ENCODE assay signal across 8 cellular contexts in genomic region chr9:34651876-34652602, GRCh38. TPM values are rescaled to one million over a fixed set of nuclear protein-coding genes. Genes with fewer than 3 reads are reported as not detected.
DNase-seq lines count a peak whose midpoint lies in the region; ATAC-seq and TF ChIP-seq lines count a peak whose summit lies in the region.

Gene IL11RA, plus strand, starts transcription at chr9:34652185. Its CDS starts 3,033 bp downstream, at chr9:34655218.

- ATAC-seq in activated T-cell treated with anti-CD3 and anti-CD28 coated beads, Interleukin-2, amount 50 U/mL, for 4 hours, result peak; percentile 85 to 86
- ATAC-seq in GM21825 (IDR thresholded peaks at IDR 0.05; ENCODE audit: unreplicated experiment), result no peak

- H3K27me3 Mint-ChIP-seq in activated T-cell treated with anti-CD3 and anti-CD28 coated beads, Interleukin-2, amount 50 U/mL, for 4 hours (ENCODE audit: low read depth), result no peaks in the 10 kb centered on the region

- peaks cover 46% of the 10 kb centered on the region for H3K4me1 Mint-ChIP-seq in activated T-cell treated with anti-CD3 and anti-CD28 coated beads, Interleukin-2, amount 50 U/mL, for 4 hours (ENCODE audit: low read depth)

- peak within 1 kb of the TSS; percentile 10 to 57 for H3K9ac ChIP-seq in mucosa of rectum (ENCODE audit: low read depth in 1 of 2, low read length in 2 of 2)
- H3K9ac ChIP-seq in subcutaneous abdominal adipose tissue (ENCODE audit: low read length in 5 of 5), result peak within 1 kb of the TSS; percentile 17 to 82 (median 74)

- H3K9me3 ChIP-seq in mucosa of rectum (ENCODE audit: control insufficient read depth in 2 of 2, low read length in 2 of 2), result no peaks in the 10 kb centered on the region
- H3K9me3 ChIP-seq in subcutaneous abdominal adipose tissue (ENCODE audit: control insufficient read depth in 5 of 5, low read length in 5 of 5), result no peaks in the 10 kb centered on the region

- TF ChIP-seq CTCF in fibroblast of mammary gland (conservative IDR thresholded peaks at IDR 0.05; ENCODE audit: control insufficient read depth, insufficient read depth, low read depth, low read length), result no peak

- H3K27me3 ChIP-seq in mucosa of rectum (ENCODE audit: control insufficient read depth in 2 of 2, insufficient read depth in 2 of 2, low read length in 2 of 2) (no peaks in the 10 kb centered on the region), subcutaneous abdominal adipose tissue (ENCODE audit: control insufficient read depth in 5 of 5, insufficient read depth in 4 of 5, low read length in 5 of 5) (no peaks in the 10 kb centered on the region)

- H3K9me3 Mint-ChIP-seq in activated T-cell treated with anti-CD3 and anti-CD28 coated beads, Interleukin-2, amount 50 U/mL, for 4 hours, result no peaks in the 10 kb centered on the region

- H3K36me3 ChIP-seq in mucosa of rectum (ENCODE audit: control insufficient read depth in 2 of 2, insufficient read depth in 2 of 2, low read length in 2 of 2) (peaks cover 15 to 19% of the 10 kb centered on the region in 2 donors), subcutaneous abdominal adipose tissue (ENCODE audit: control insufficient read depth in 5 of 5, insufficient read depth in 5 of 5, low read length in 5 of 5) (peaks cover 0 to 26% (median 22%) of the 10 kb centered on the region in 5 donors)

- H3K4me1 ChIP-seq in mucosa of rectum (ENCODE audit: control insufficient read depth in 2 of 2, insufficient read depth in 2 of 2, low read length in 2 of 2) (peaks cover 34 to 44% of the 10 kb centered on the region in 2 donors), subcutaneous abdominal adipose tissue (ENCODE audit: control insufficient read depth in 5 of 5, insufficient read depth in 5 of 5, low read length in 5 of 5) (peaks cover 24 to 61% (median 58%) of the 10 kb centered on the region in 5 donors)

- peak within 1 kb of the TSS; percentile 30 for H3K4me3 Mint-ChIP-seq in activated T-cell treated with anti-CD3 and anti-CD28 coated beads, Interleukin-2, amount 50 U/mL, for 4 hours

- in situ Hi-C loops in G401 (cut with HindIII; ENCODE audit: low sequenced_read_pairs), result no loop called here

- DNase-seq in G401 (ENCODE audit: low spot score), result peak; percentile 56
- DNase-seq in NCI-H2029 treated with DMSO at 0.1 percent for 48 hours (lab: John Stamatoyannopoulos, UW), result peak; percentile 14
- DNase-seq in activated T-cell treated with anti-CD3 and anti-CD28 coated beads, Interleukin-2, amount 50 U/mL, for 4 hours, result peak; percentile 40
- DNase-seq in fibroblast of mammary gland (ENCODE audit: low read depth), result peak; percentile 86
- DNase-seq in NCI-H345 (lab: John Stamatoyannopoulos, UW), result no peak

- H3K4me3 ChIP-seq in fibroblast of mammary gland (ENCODE audit: control insufficient read depth, low read depth, low read length) (peak within 1 kb of the TSS; percentile 54), mucosa of rectum (ENCODE audit: low read length in 2 of 2) (peak within 1 kb of the TSS; percentile 47 to 75), subcutaneous abdominal adipose tissue (ENCODE audit: low read depth in 1 of 5, low read length in 5 of 5) (peak within 1 kb of the TSS; percentile 61 to 83 (median 71))

- H3K36me3 Mint-ChIP-seq in activated T-cell treated with anti-CD3 and anti-CD28 coated beads, Interleukin-2, amount 50 U/mL, for 4 hours (ENCODE audit: insufficient read depth), result peaks cover 17% of the 10 kb centered on the region

- H3K27ac ChIP-seq in mucosa of rectum (ENCODE audit: low read depth in 2 of 2, low read length in 2 of 2), result peak within 1 kb of the TSS; percentile 86 to 89
- peak within 1 kb of the TSS; percentile 93 for H3K27ac ChIP-seq in subcutaneous abdominal adipose tissue (ENCODE audit: low read depth, low read length)

RNA-seq across cellular contexts. Expression of gene IL11RA, which starts in this region (rescaled TPM):
- total RNA-seq in G401 (2014; rRNA removed; shearing (Covaris generic)), result 6.9 and 9.8 TPM in 2 replicates
- 10 to 100 TPM in 1 of 3 donors, 1 to 10 TPM in 2; 7.7 to 10.4 (median 8.8) TPM for total RNA-seq in activated T-cell treated with anti-CD3 and anti-CD28 coated beads, Interleukin-2, amount 50 U/mL, for 4 hours
